In the genomic region with DNA sequence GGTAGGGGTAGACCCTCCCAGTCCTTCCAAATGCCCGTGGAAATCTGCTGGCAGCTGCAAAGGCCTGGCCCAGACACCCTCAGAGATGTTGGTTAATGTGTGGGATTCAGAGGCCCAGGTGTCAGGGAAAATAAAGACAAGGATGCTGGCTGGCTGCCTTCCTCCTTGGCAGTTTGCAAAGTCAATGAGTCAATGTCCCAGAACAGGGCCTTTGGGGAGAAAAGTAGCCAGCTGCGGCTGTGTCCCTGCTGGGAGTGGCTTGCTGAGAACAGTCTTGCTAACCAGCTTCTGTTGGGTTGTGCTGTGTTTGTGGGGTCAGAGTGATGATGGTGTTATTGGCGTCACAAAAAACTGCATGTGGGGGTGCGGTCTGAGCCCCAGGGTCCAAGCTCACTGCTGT, we compare ENCODE assay signal across 23 cellular contexts. TPM values are rescaled to one million over a fixed set of nuclear protein-coding genes. Genes with fewer than 3 reads are reported as not detected.
DNase-seq lines count a peak whose midpoint lies in the region; FAIRE-seq and TF ChIP-seq lines count a peak whose summit lies in the region.
"Had no signal": no experiment of that assay in that cellular context is flagged by ENCODE, and none has a peak within 500 bp of the region (broad histone marks: within the 10 kb centered on the region; RNA-seq: fewer than 3 reads in every experiment).

No MANE protein-coding gene starts in this region.

- H3K36me3 Mint-ChIP-seq in nephron progenitor cell (ENCODE audit: low read depth): no peaks in the 10 kb centered on the region
- H3K36me3 Mint-ChIP-seq: naive B cell; stimulated activated effector memory CD8-positive, alpha-beta T cell treated with anti-CD3 and anti-CD28 coated beads, Interleukin-12 subunit alpha, Interleukin-12 subunit beta, amount 100 ng/mL, for 72 hours had no signal

- no peaks in the 10 kb centered on the region for H3K79me1 ChIP-seq in trophoblast cell (ENCODE audit: low read length)

- H2AK5ac ChIP-seq in trophoblast cell (ENCODE audit: low read length): no peak overlapping the region

- no peaks in the 10 kb centered on the region for H3K36me3 ChIP-seq in trophoblast cell (ENCODE audit: control insufficient read depth in 1 of 2, insufficient read depth in 2 of 2, low read length in 2 of 2)
- H3K36me3 ChIP-seq: BLaER1 treated with 17β-estradiol and CSF1 and Interleukin-3, amounts not matched to agents 10 nM and 100 nM; HAP-1; lower lobe of right lung; thyroid gland had no signal

- no peak overlapping the region for H3K14ac ChIP-seq in trophoblast cell (ENCODE audit: low read length)

- no peak overlapping the region for H2AFZ ChIP-seq in trophoblast cell (ENCODE audit: insufficient read depth, low read length, poor library complexity)

- H3K4me3 ChIP-seq in fibroblast of mammary gland (ENCODE audit: control insufficient read depth, low read depth, low read length) (no peak overlapping the region), trophoblast cell (ENCODE audit: low read depth, low read length) (peak overlapping the region; percentile 54)
- H3K4me3 ChIP-seq: BLaER1 treated with 17β-estradiol and CSF1 and Interleukin-3, amounts not matched to agents 10 nM and 100 nM; HAP-1; lower lobe of right lung; SK-N-MC; thyroid gland had no signal

- no peak overlapping the region for H4K91ac ChIP-seq in trophoblast cell (ENCODE audit: low read depth, low read length)

- DNase-seq in H54 (ENCODE audit: insufficient read length, low spot score) (peak; percentile 19), NCI-H1092 treated with DMSO at 0.1 percent for 48 hours (lab: John Stamatoyannopoulos, UW) (peak; percentile 18), fibroblast of mammary gland (ENCODE audit: low read depth) (peak; percentile 72), trophoblast cell (no peak), GF-D8 (lab: John Stamatoyannopoulos, UW) (no peak), SW480 (ENCODE audit: low spot score) (no peak), nephron progenitor cell (no peak)
- DNase-seq: activated CD4-positive, alpha-beta T cell treated with anti-CD3 and anti-CD28 coated beads for 1 hour; lower lobe of right lung; naive B cell; NCI-H1930; NCI-H524; OCI-M1; stimulated activated CD4-positive, alpha-beta T cell treated with anti-CD3 and anti-CD28 coated beads, Interleukin-12 subunit alpha, Interleukin-12 subunit beta, amount 100 ng/mL, for 4 hours; T1000; thyroid gland had no signal

- H4K8ac ChIP-seq in trophoblast cell (ENCODE audit: low read depth, low read length): no peak overlapping the region

- no peak overlapping the region for H2BK12ac ChIP-seq in trophoblast cell (ENCODE audit: low read length)

- H3K79me2 ChIP-seq in trophoblast cell (ENCODE audit: control insufficient read depth, insufficient read depth, low read length, poor library complexity): no peaks in the 10 kb centered on the region

- H3K27ac Mint-ChIP-seq in nephron progenitor cell: no peak overlapping the region
- H3K27ac Mint-ChIP-seq: progenitor cell of endocrine pancreas; stimulated activated effector memory CD8-positive, alpha-beta T cell treated with anti-CD3 and anti-CD28 coated beads, Interleukin-12 subunit alpha, Interleukin-12 subunit beta, amount 100 ng/mL, for 72 hours had no signal

- peaks cover 7% of the 10 kb centered on the region for H3K27me3 Mint-ChIP-seq in nephron progenitor cell (ENCODE audit: low read depth, poor library complexity)
- H3K27me3 Mint-ChIP-seq: progenitor cell of endocrine pancreas had no signal

- H4K12ac ChIP-seq in trophoblast cell (ENCODE audit: low read depth, low read length): no peak overlapping the region

- no peaks in the 10 kb centered on the region for H3K9me3 Mint-ChIP-seq in nephron progenitor cell
- H3K9me3 Mint-ChIP-seq: naive B cell; stimulated activated effector memory CD8-positive, alpha-beta T cell treated with anti-CD3 and anti-CD28 coated beads, Interleukin-12 subunit alpha, Interleukin-12 subunit beta, amount 100 ng/mL, for 72 hours had no signal

- H3K23ac ChIP-seq in trophoblast cell (ENCODE audit: low read length): no peak overlapping the region

- no peak overlapping the region for H2BK120ac ChIP-seq in trophoblast cell (ENCODE audit: insufficient read depth, low read length, poor library complexity)

- H3K4ac ChIP-seq in trophoblast cell (ENCODE audit: low read depth, low read length): no peak overlapping the region

- H3K18ac ChIP-seq in trophoblast cell (ENCODE audit: low read length): no peak overlapping the region

- no peak overlapping the region for H2BK5ac ChIP-seq in trophoblast cell (ENCODE audit: low read depth, low read length, poor library complexity)

- H3K9ac ChIP-seq in trophoblast cell (ENCODE audit: low read length): no peak overlapping the region
- H3K9ac ChIP-seq: BLaER1 treated with 17β-estradiol and CSF1 and Interleukin-3, amounts not matched to agents 10 nM and 100 nM had no signal

- no peak overlapping the region for H3K27ac ChIP-seq in trophoblast cell (ENCODE audit: low read depth, low read length)
- H3K27ac ChIP-seq: BLaER1 treated with 17β-estradiol and CSF1 and Interleukin-3, amounts not matched to agents 10 nM and 100 nM; lower lobe of right lung; SK-N-MC; thyroid gland had no signal

- H3K4me2 ChIP-seq in trophoblast cell (ENCODE audit: low read length): no peak overlapping the region

- no peaks in the 10 kb centered on the region for H3K9me3 ChIP-seq in trophoblast cell (ENCODE audit: insufficient read depth, low read depth, low read length)
- H3K9me3 ChIP-seq: BLaER1 treated with 17β-estradiol and CSF1 and Interleukin-3, amounts not matched to agents 10 nM and 100 nM; HAP-1; lower lobe of right lung; thyroid gland had no signal

- no peaks in the 10 kb centered on the region for H3K4me1 ChIP-seq in trophoblast cell (ENCODE audit: control insufficient read depth in 1 of 2, insufficient read depth in 2 of 2, low read length in 2 of 2)
- H3K4me1 ChIP-seq: lower lobe of right lung, thyroid gland had no signal

- TF ChIP-seq CTCF in fibroblast of mammary gland (conservative IDR thresholded peaks at IDR 0.05; ENCODE audit: control insufficient read depth, insufficient read depth, low read depth, low read length) (no peak), nephron progenitor cell (IDR thresholded peaks at IDR 0.05) (no peak)

- H3K4me1 Mint-ChIP-seq in nephron progenitor cell: peaks cover 6% of the 10 kb centered on the region

- H3K4me3 Mint-ChIP-seq in nephron progenitor cell: no peak overlapping the region
- H3K4me3 Mint-ChIP-seq: naive B cell; stimulated activated effector memory CD8-positive, alpha-beta T cell treated with anti-CD3 and anti-CD28 coated beads, Interleukin-12 subunit alpha, Interleukin-12 subunit beta, amount 100 ng/mL, for 72 hours had no signal

- no peaks in the 10 kb centered on the region for H3K27me3 ChIP-seq in trophoblast cell (ENCODE audit: insufficient read depth, low read length)
- H3K27me3 ChIP-seq: BLaER1 treated with 17β-estradiol and CSF1 and Interleukin-3, amounts not matched to agents 10 nM and 100 nM; thyroid gland had no signal

- WGBS in trophoblast cell (ENCODE audit: extremely low coverage, insufficient coverage, insufficient read length): no CpG with 5 or more reads among the region's 4 CpGs

- TF ChIP-seq POLR2A in H54 (IDR thresholded peaks at IDR 0.05; ENCODE audit: low read depth, low read length): no peak

- FAIRE-seq in H54 (lab: Jason Lieb, UNC): no peak
- FAIRE-seq: endometrium, GM18507 had no signal

RNA-seq across cellular contexts. Expression of gene GLRX5, which starts 29.2 kb away (rescaled TPM):
- 44.9 and 47.3 TPM in 2 replicates for polyA plus RNA-seq in trophoblast cell (2013)

RNA-seq across cellular contexts. Expression of gene SYNE3, which starts 47.6 kb away (rescaled TPM):
- polyA plus RNA-seq in trophoblast cell (2013): 0.81 and 0.86 TPM in 2 replicates

Comparison
In these comparisons a context has a peak if more than half of its experiments do, and no peak if none do; other contexts are left out.
1. DNase-seq: peak in H54 (single experiment), NCI-H1092 treated with DMSO at 0.1 percent for 48 hours (single experiment) and fibroblast of mammary gland (single experiment); none in trophoblast cell (0 of 2), GF-D8 (single experiment), SW480 (single experiment) and nephron progenitor cell (single experiment).